ENCODE assay signal across 9 cellular contexts in the genomic region with DNA sequence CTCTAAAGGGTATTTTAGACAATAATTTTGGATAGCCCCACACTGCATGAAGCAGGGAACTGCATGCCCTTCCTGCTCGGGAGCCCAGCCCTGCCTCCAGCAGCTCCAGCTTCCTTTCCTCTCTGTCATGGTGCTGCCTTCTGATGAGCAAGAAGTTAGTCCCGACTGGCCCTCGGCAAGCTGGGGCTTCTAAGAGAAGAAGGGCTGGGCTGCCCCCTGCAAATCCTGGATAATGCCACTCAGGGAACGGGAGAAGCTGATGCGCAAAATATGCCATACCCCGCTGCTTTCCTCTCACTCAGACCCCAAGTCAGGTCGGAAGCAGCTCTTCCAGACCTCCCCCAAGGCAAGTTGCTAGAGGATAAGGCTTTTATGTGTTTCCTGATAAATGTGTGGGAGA.
A peak's percentile ranks its signal among the peaks of the same experiment; 100 is the strongest.
DNase-seq lines count a peak whose midpoint lies in the region; ATAC-seq, FAIRE-seq and TF ChIP-seq lines count a peak whose summit lies in the region.
"Had no signal": no experiment of that assay in that cellular context is flagged by ENCODE, and none has a peak within 500 bp of the region (broad histone marks: within the 10 kb centered on the region; RNA-seq: fewer than 3 reads in every experiment).

No MANE protein-coding gene starts in this region.

- peaks cover 8% of the 10 kb centered on the region for H3K9me3 Mint-ChIP-seq in T-helper 1 cell treated with Interleukin-12 subunit alpha and Interleukin-12 subunit beta and Interleukin-4 antibody, amounts not matched to agents 30 μg/mL and 1 μg/mL, for 36 hours
- H3K9me3 Mint-ChIP-seq in endothelial cell (ENCODE audit: unreplicated experiment): no peaks in the 10 kb centered on the region

- no peak for ATAC-seq in gastroesophageal sphincter

- WGBS in small intestine, 3 donors: 84 to 88% (median 85%) methylated on average over 7 of the region's 7 CpGs
- WGBS in gastroesophageal sphincter (ENCODE audit: low coverage in 1 of 2), 2 donors: 96% methylated on average over 4 of the region's 7 CpGs; no CpG with 5 or more reads in 1 of the 2 donors

- H3K27me3 Mint-ChIP-seq in T-helper 1 cell treated with Interleukin-12 subunit alpha and Interleukin-12 subunit beta and Interleukin-4 antibody, amounts not matched to agents 30 μg/mL and 1 μg/mL, for 36 hours (ENCODE audit: low read depth): no peaks in the 10 kb centered on the region
- no peaks in the 10 kb centered on the region for H3K27me3 Mint-ChIP-seq in endothelial cell (ENCODE audit: unreplicated experiment)

- peaks cover 87% of the 10 kb centered on the region for H3K4me1 Mint-ChIP-seq in T-helper 1 cell treated with Interleukin-12 subunit alpha and Interleukin-12 subunit beta and Interleukin-4 antibody, amounts not matched to agents 30 μg/mL and 1 μg/mL, for 36 hours (ENCODE audit: low read depth)
- H3K4me1 Mint-ChIP-seq in endothelial cell (ENCODE audit: unreplicated experiment): peaks cover 18% of the 10 kb centered on the region

- DNase-seq in T-helper 1 cell (no peak), endothelial cell (ENCODE audit: low spot score) (peak; percentile 12), small intestine (no peak), T1000 (lab: John Stamatoyannopoulos, UW) (no peak), middle frontal gyrus (ENCODE audit: extremely low spot score, low spot score) (no peak)
- DNase-seq: gastrocnemius medialis had no signal

- peak overlapping the region; percentile 91 for H3K4me3 Mint-ChIP-seq in T-helper 1 cell treated with Interleukin-12 subunit alpha and Interleukin-12 subunit beta and Interleukin-4 antibody, amounts not matched to agents 30 μg/mL and 1 μg/mL, for 36 hours
- H3K4me3 Mint-ChIP-seq in endothelial cell (ENCODE audit: unreplicated experiment): no peak overlapping the region

- peak overlapping the region; percentile 60 for H3K9ac ChIP-seq in OCI-LY3 (ENCODE audit: low read length)

- peak overlapping the region; percentile 74 for H3K4me2 ChIP-seq in OCI-LY3 (ENCODE audit: low read length)

- H3K36me3 Mint-ChIP-seq in T-helper 1 cell treated with Interleukin-12 subunit alpha and Interleukin-12 subunit beta and Interleukin-4 antibody, amounts not matched to agents 30 μg/mL and 1 μg/mL, for 36 hours (ENCODE audit: low read depth): peaks cover 19% of the 10 kb centered on the region
- no peaks in the 10 kb centered on the region for H3K36me3 Mint-ChIP-seq in endothelial cell (ENCODE audit: low read depth, unreplicated experiment)

- peak overlapping the region; percentile 74; the same call in 1 of the 2 replicates for H3K27ac ChIP-seq in OCI-LY3 (ENCODE audit: low read length)
- peak overlapping the region; percentile 34 to 96 for H3K27ac ChIP-seq in small intestine (ENCODE audit: low read depth in 1 of 2, low read length in 1 of 2)
- peak overlapping the region in 1 of 4 donors; percentile 65 for H3K27ac ChIP-seq in gastroesophageal sphincter

- no peak overlapping the region for H2AFZ ChIP-seq in OCI-LY3 (ENCODE audit: low read depth, low read length)

- H3K36me3 ChIP-seq in OCI-LY3 (replicated peaks; ENCODE audit: low read depth, low read length) (no peaks in the 10 kb centered on the region), small intestine (ENCODE audit: control insufficient read depth in 2 of 2, insufficient read depth in 2 of 2, low read length in 2 of 2) (no peaks in the 10 kb centered on the region), gastroesophageal sphincter (no peaks in the 10 kb centered on the region)
- H3K36me3 ChIP-seq: gastrocnemius medialis had no signal

- no peaks in the 10 kb centered on the region for H3K9me3 ChIP-seq in OCI-LY3 (ENCODE audit: insufficient read depth, low read length)
- no peaks in the 10 kb centered on the region for H3K9me3 ChIP-seq in small intestine (ENCODE audit: control insufficient read depth, low read depth)
- no peaks in the 10 kb centered on the region for H3K9me3 ChIP-seq in gastroesophageal sphincter
- H3K9me3 ChIP-seq: gastrocnemius medialis had no signal

- no peak for TF ChIP-seq EP300 in gastroesophageal sphincter (IDR thresholded peaks at IDR 0.05)

- no peak for FAIRE-seq in small intestine (lab: Jason Lieb, UNC)

- no peaks in the 10 kb centered on the region for H4K20me1 ChIP-seq in OCI-LY3 (ENCODE audit: insufficient read depth, low read length)

- no peaks in the 10 kb centered on the region for H3K79me2 ChIP-seq in OCI-LY3 (ENCODE audit: low read length)

- no peak for TF ChIP-seq CTCF in OCI-LY3 (IDR thresholded peaks at IDR 0.05; ENCODE audit: low read depth, low read length)
- TF ChIP-seq CTCF in endothelial cell (IDR thresholded peaks at IDR 0.05; ENCODE audit: unreplicated experiment): no peak
- no peak for TF ChIP-seq CTCF in gastroesophageal sphincter (IDR thresholded peaks at IDR 0.05)

- peaks cover 6% of the 10 kb centered on the region; the same call in 1 of the 2 replicates for H3K27me3 ChIP-seq in OCI-LY3 (ENCODE audit: low read depth, low read length)
- no peaks in the 10 kb centered on the region for H3K27me3 ChIP-seq in small intestine (ENCODE audit: control insufficient read depth in 2 of 2, insufficient read depth in 2 of 2, low read length in 2 of 2)
- H3K27me3 ChIP-seq in gastroesophageal sphincter: no peaks in the 10 kb centered on the region
- H3K27me3 ChIP-seq: gastrocnemius medialis had no signal

- TF ChIP-seq POLR2A in gastroesophageal sphincter (IDR thresholded peaks at IDR 0.05): no peak

- peak overlapping the region; percentile 95 for H3K27ac Mint-ChIP-seq in T-helper 1 cell treated with Interleukin-12 subunit alpha and Interleukin-12 subunit beta and Interleukin-4 antibody, amounts not matched to agents 30 μg/mL and 1 μg/mL, for 36 hours
- H3K27ac Mint-ChIP-seq in endothelial cell (ENCODE audit: unreplicated experiment): no peak overlapping the region

- H3K4me1 ChIP-seq in OCI-LY3 (ENCODE audit: low read length) (peaks cover 47% of the 10 kb centered on the region), small intestine (ENCODE audit: control insufficient read depth in 2 of 2, insufficient read depth in 1 of 2, low read depth in 1 of 2, low read length in 1 of 2) (peaks cover 0 to 27% of the 10 kb centered on the region in 2 donors), gastroesophageal sphincter (peaks cover 0 to 34% (median 17%) of the 10 kb centered on the region in 3 donors)

- peak overlapping the region; percentile 63 for H3K4me3 ChIP-seq in OCI-LY3 (ENCODE audit: low read length)
- H3K4me3 ChIP-seq in small intestine (ENCODE audit: low read depth in 1 of 2, low read length in 2 of 2): peak overlapping the region; percentile 17 to 21
- H3K4me3 ChIP-seq in gastroesophageal sphincter: no peak overlapping the region

Comparison
In these comparisons a context has a peak if more than half of its experiments do, and no peak if none do; other contexts are left out.
1. H3K4me3 ChIP-seq: peak in OCI-LY3 (single experiment) and small intestine (2 of 2); none in gastroesophageal sphincter (0 of 2).